11 cellular contexts compared by ENCODE assay signal in the genomic region with DNA sequence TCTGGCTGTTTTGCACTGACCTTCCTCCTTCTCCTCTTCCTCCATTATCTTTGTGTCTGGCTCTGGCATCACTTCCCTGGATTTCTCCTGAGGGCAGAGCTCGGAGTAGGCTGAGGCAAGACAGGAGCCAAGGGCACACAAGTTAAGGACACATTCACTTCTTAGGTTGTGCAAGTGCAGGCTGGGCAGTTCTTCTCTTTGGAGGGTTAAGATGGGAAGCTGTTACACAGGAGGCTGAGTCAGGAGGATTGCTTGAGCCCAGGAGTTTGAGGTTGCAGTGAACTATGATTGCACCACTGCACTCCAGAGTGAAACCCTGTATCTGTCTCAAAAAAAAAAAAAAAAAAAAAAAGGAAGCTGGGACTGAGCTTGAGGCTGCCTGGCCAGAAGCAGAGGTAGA.
"Had no signal": no experiment of that assay in that cellular context is flagged by ENCODE, and none has a peak within 500 bp of the region (broad histone marks: within the 10 kb centered on the region; RNA-seq: fewer than 3 reads in every experiment).

No MANE protein-coding gene starts in this region.

- H3K4me3 ChIP-seq: adrenal gland, coronary artery, hepatocyte, uterus had no signal

- H3K4me2 ChIP-seq: hepatocyte had no signal

- DNase-seq: activated CD4-positive, alpha-beta T cell treated with anti-CD3 and anti-CD28 coated beads, Interleukin-2, amount 50 U/mL, for 1 hour; activated CD4-positive, CD25-positive, alpha-beta regulatory T cell; activated naive CD4-positive, alpha-beta T cell treated with anti-CD3 and anti-CD28 coated beads, Interleukin-2, amount 50 U/mL, for 16 hours; adrenal gland; central memory CD4-positive, alpha-beta T cell; kidney glomerular epithelial cell; small intestine; uterus had no signal

- H3K27me3 ChIP-seq: adrenal gland, hepatocyte, uterus had no signal

- H3K36me3 ChIP-seq: adrenal gland, uterus had no signal

- H3K27ac ChIP-seq: adrenal gland, coronary artery, hepatocyte, uterus had no signal

- H2AFZ ChIP-seq: hepatocyte had no signal

- H3K4me3 Mint-ChIP-seq: neural crest cell had no signal

- H3K9me3 ChIP-seq: adrenal gland, uterus had no signal

- H3K79me2 ChIP-seq: hepatocyte had no signal

- H3K4me1 Mint-ChIP-seq: neural crest cell had no signal

- H3K4me1 ChIP-seq: adrenal gland, uterus had no signal

- FAIRE-seq: small intestine had no signal
